8 cellular contexts compared by ENCODE assay signal in the genomic region with DNA sequence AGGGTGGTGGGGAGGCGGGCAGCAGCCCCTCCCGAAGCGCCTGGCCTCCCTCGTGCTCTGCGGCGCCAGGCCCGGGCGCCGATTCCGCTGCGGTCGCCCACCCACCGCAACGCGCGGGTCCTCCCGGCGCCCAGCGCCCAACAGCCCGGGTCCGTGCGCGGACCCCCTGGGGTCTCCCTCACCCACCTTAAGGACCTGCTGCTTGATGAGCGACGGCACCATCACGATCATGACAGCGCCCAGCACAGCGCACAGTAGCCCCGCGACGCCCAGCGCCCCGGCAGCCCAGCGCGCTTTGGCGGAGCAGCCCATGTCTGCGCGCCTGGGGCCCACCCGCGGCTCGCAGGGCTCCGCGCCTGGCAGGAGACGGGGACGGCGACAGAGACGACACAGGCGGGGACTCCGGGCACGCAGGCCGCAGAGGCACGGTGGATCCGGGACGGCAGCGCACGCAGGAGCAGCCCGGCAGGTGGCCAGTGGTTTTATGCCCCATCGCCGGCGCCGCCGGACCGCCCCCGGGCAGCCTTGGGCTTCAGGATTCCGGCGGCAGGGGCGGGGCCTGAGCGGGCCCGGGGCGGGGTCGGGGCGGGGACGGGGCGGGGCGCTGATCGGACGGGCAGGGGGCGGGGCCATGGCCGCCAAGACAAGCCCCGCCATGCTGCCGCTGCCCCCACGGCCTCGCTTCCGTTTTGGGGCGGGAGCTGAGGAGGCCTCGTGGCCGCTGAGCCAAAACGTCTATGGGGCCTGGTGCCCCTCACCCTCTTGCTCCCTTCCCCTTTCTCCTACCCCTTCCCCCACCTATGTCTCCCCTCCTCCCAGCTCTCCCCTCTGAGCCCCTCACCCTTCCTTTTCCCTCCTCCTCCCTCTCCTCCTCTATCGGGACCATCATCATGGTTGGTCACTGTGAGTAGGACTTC. TPM values are rescaled to one million over a fixed set of nuclear protein-coding genes. Genes with fewer than 3 reads are reported as not detected.
A peak's percentile ranks its signal among the peaks of the same experiment; 100 is the strongest.
DNase-seq lines count a peak whose midpoint lies in the region; ATAC-seq and TF ChIP-seq lines count a peak whose summit lies in the region.

A gene with protein sequence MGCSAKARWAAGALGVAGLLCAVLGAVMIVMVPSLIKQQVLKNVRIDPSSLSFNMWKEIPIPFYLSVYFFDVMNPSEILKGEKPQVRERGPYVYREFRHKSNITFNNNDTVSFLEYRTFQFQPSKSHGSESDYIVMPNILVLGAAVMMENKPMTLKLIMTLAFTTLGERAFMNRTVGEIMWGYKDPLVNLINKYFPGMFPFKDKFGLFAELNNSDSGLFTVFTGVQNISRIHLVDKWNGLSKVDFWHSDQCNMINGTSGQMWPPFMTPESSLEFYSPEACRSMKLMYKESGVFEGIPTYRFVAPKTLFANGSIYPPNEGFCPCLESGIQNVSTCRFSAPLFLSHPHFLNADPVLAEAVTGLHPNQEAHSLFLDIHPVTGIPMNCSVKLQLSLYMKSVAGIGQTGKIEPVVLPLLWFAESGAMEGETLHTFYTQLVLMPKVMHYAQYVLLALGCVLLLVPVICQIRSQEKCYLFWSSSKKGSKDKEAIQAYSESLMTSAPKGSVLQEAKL (minus strand): TSS at position 456 of the 917 bp plus-strand sequence. CDS start 144 bp downstream, at position 312.

- POLR2A ChIA-PET in AG04449 (lab: Yijun Ruan, JAX): interaction anchor here (0.6 kb wide), 1 partner anchor 793 kb away, joined by 4 read pairs; no protein-coding TSS in a partner anchor

- DNase-seq in AG04449 (ENCODE audit: low read depth, low spot score) (no peak), NCI-H226 (peak; percentile 62), cerebellum (ENCODE audit: low spot score) (peak; percentile 97), kidney glomerular epithelial cell (lab: John Stamatoyannopoulos, UW) (peak; percentile 47)
- peak; percentile 74 for DNase-seq in activated CD4-positive, CD25-positive, alpha-beta regulatory T cell treated with anti-CD3 and anti-CD28 coated beads, Interleukin-2, amount 50 U/mL, for 72 hours
- DNase-seq in stimulated activated CD4-positive, alpha-beta T cell treated with anti-CD3 and anti-CD28 coated beads, Interleukin-1b, Interleukin-23, amount 100 ng/mL, for 1 hour (ENCODE audit: low read depth in 2 of 2): peak; percentile 46 to 68

- H3K4me3 ChIP-seq in AG04449 (ENCODE audit: low read depth, low read length): peak within 1 kb of the TSS; percentile 70

- peak; percentile 0 for TF ChIP-seq CTCF in AG04449 (IDR thresholded peaks at IDR 0.05; ENCODE audit: insufficient read depth, low read length, missing control alignments)

- CTCF ChIA-PET in AG04449 (lab: Yijun Ruan, JAX): no interaction called here

- peak; percentile 39 for ATAC-seq in GM18870 (IDR thresholded peaks at IDR 0.05; ENCODE audit: unreplicated experiment)
- ATAC-seq in HG03103 (IDR thresholded peaks at IDR 0.05; ENCODE audit: low read depth, unreplicated experiment): peak; percentile 56

RNA-seq across cellular contexts. Expression of the gene that starts here (rescaled TPM):
- 11.4 TPM for total RNA-seq in cerebellum
